28 cellular contexts compared by ENCODE assay signal in genomic region chr6:128759901-128760300, GRCh38.
"Had no signal": no experiment of that assay in that cellular context is flagged by ENCODE, and none has a peak within 500 bp of the region (broad histone marks: within the 10 kb centered on the region; RNA-seq: fewer than 3 reads in every experiment).

No MANE protein-coding gene starts in this region.

- H3K9ac ChIP-seq: neural progenitor cell had no signal

- H3K4me1 ChIP-seq: left lung, lower lobe of right lung, neural progenitor cell, prostate gland, tibial nerve, vagina had no signal

- ATAC-seq: left lung, lower lobe of right lung, natural killer cell, sciatic nerve had no signal

- H3K4me3 ChIP-seq: heart left ventricle, left lung, lower lobe of right lung, neural progenitor cell, ovary, prostate gland, skin epidermis, tibial nerve, vagina had no signal

- H3K9me3 Mint-ChIP-seq: nephron progenitor cell, neural progenitor cell, type B pancreatic cell had no signal

- H3K9me3 ChIP-seq: heart left ventricle, left lung, lower lobe of right lung, ovary, prostate gland, tibial nerve, vagina had no signal

- H2AFZ ChIP-seq: neural progenitor cell had no signal

- H3K4me1 Mint-ChIP-seq: immature natural killer cell, mesothelial cell of epicardium, naive B cell, natural killer cell, nephron progenitor cell, neural progenitor cell had no signal

- FAIRE-seq: islet of Langerhans, kidney had no signal

- H3K36me3 ChIP-seq: heart left ventricle, left lung, lower lobe of right lung, neural progenitor cell, ovary, prostate gland, tibial nerve, vagina had no signal

- H3K27ac Mint-ChIP-seq: immature natural killer cell, mesothelial cell of epicardium, naive B cell, natural killer cell, nephron progenitor cell, neural progenitor cell, type B pancreatic cell had no signal

- H3K27me3 ChIP-seq: heart left ventricle, left lung, neural progenitor cell, ovary, tibial nerve, vagina had no signal

- H3K36me3 Mint-ChIP-seq: immature natural killer cell, mesothelial cell of epicardium, naive B cell, natural killer cell, neural progenitor cell, type B pancreatic cell had no signal

- DNase-seq: heart left ventricle; hypothalamus; immature natural killer cell; kidney; left colon; left lung; lower lobe of right lung; mesendoderm; naive B cell; natural killer cell; nephron progenitor cell; ovary; retina; stimulated activated CD4-positive, alpha-beta T cell treated with anti-CD3 and anti-CD28 coated beads, Interleukin-12 subunit alpha, Interleukin-12 subunit beta, amount 100 ng/mL, for 4 hours; stimulated activated CD4-positive, alpha-beta T cell treated with anti-CD3 and anti-CD28 coated beads, Interleukin-15, amount 100 ng/mL, for 24 hours; stimulated activated CD4-positive, alpha-beta T cell treated with anti-CD3 and anti-CD28 coated beads, Interleukin-2, amount 100 ng/mL, for 24 hours; stimulated activated CD4-positive, alpha-beta T cell treated with anti-CD3 and anti-CD28 coated beads, Interleukin-4, amount 100 ng/mL, for 1 hour; stimulated activated naive CD4-positive, alpha-beta T cell treated with Interleukin-2 at 50 U/mL for 16 hours; substantia nigra had no signal

- H3K27ac ChIP-seq: heart left ventricle, left lung, lower lobe of right lung, neural progenitor cell, ovary, prostate gland, skin epidermis, tibial nerve, vagina had no signal

- H3K4me3 Mint-ChIP-seq: immature natural killer cell, mesothelial cell of epicardium, naive B cell, natural killer cell, nephron progenitor cell, neural progenitor cell, type B pancreatic cell had no signal

- H3K4me2 ChIP-seq: neural progenitor cell had no signal
